ENCODE assay signal across 1 cellular context in genomic region chr21:36694593-36695282, GRCh38.
TF ChIP-seq lines count a peak whose summit lies in the region.

No MANE protein-coding gene starts in this region.

TF ChIP-seq in WTC11, 78 proteins besides CTCF, POLR2A, EP300 and RAD21 (continued from another document):
- TF ChIP-seq ZBTB43 (CRISPR knock-in tag; IDR thresholded peaks at IDR 0.05), result no peak
- TF ChIP-seq ZNF512 (CRISPR knock-in tag; IDR thresholded peaks at IDR 0.05; ENCODE audit: borderline replicate concordance), result no peak
- TF ChIP-seq MYBL2 (CRISPR knock-in tag; IDR thresholded peaks at IDR 0.05), result no peak
- no peak for TF ChIP-seq ZNF121 (CRISPR knock-in tag; IDR thresholded peaks at IDR 0.05)
- no peak for TF ChIP-seq E2F1 (CRISPR knock-in tag; IDR thresholded peaks at IDR 0.05)
- no peak for TF ChIP-seq CDX4 (CRISPR knock-in tag; IDR thresholded peaks at IDR 0.05; ENCODE audit: borderline replicate concordance)
- no peak for TF ChIP-seq HMGXB4 (CRISPR knock-in tag; IDR thresholded peaks at IDR 0.05)
- TF ChIP-seq SP1 (CRISPR knock-in tag; conservative IDR thresholded peaks at IDR 0.05), result no peak
TF ChIP-seq in WTC11: peak in this region for 0.
